ENCODE assay signal across 8 cellular contexts in the genomic region with DNA sequence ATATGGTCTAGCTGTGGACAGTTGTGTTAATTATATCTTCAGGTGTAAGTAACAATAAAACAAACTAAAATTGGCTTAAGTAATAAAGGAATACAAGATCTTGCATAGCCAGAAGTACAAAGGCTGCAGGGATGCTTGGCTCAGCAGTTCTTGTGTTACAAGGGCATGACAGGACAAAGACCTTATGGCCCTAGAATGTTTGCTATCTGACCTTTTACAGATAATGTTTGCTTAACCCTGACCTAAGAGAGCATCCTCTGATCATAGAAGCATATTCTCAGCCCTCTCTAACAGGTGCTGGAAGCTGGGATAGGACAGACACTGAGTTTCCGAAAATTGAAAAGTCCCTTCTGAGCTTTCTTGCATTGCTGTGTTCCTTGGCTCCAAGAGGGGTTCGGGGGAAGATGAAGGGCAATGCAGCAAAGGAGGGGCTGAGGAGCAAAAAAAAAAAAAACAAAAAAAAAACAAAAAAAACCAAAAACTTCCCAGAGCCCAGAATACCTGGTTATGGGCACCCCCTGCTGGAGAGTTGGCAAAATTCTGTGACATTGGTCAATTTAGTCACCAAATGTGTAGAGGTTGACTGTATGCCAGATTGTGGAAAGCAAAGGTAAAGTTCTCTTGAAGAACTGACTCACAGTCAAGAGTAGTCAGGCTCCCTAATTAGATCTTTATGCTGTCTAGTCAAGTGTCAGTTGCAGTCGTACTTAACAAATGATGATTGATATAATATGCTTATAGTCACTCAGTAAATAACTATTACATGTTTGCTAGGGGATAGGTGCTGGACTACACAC.
A peak's percentile ranks its signal among the peaks of the same experiment; 100 is the strongest.
DNase-seq lines count a peak whose midpoint lies in the region; ATAC-seq and FAIRE-seq lines count a peak whose summit lies in the region.

No MANE protein-coding gene starts in this region.

- DNase-seq in Ammon's horn (ENCODE audit: low spot score) (peak; percentile 43), GM19239 (ENCODE audit: insufficient read length, low spot score) (no peak), NCI-H2196 (lab: John Stamatoyannopoulos, UW; ENCODE audit: unreplicated experiment) (peak; percentile 76), ecto neural progenitor cell (ENCODE audit: low spot score) (peak; percentile 57), midbrain (lab: John Stamatoyannopoulos, UW) (peak; percentile 34)
- DNase-seq in activated CD4-positive, alpha-beta T cell treated with anti-CD3 and anti-CD28 coated beads for 48 hours, result peak; percentile 87
- peak; percentile 47 to 54 for DNase-seq in stimulated activated CD8-positive, alpha-beta memory T cell treated with anti-CD3 and anti-CD28 coated beads, Interleukin-7, amount 100 ng/mL, for 4 hours (ENCODE audit: low read depth in 2 of 2)

- peak; percentile 84 for FAIRE-seq in GM19239 (lab: Jason Lieb, UNC)

- no peak for ATAC-seq in HG02938 (IDR thresholded peaks at IDR 0.05; ENCODE audit: unreplicated experiment)
